In genomic region chr17:16866436-16866835, GRCh38 we compare ENCODE assay signal across 19 cellular contexts.
"Had no signal": no experiment of that assay in that cellular context is flagged by ENCODE, and none has a peak within 500 bp of the region (broad histone marks: within the 10 kb centered on the region; RNA-seq: fewer than 3 reads in every experiment).

No MANE protein-coding gene starts in this region.

- H3K4me3 ChIP-seq: mucosa of descending colon, ovary, stomach, thoracic aorta, vagina had no signal

- H3K9me3 ChIP-seq: mucosa of descending colon, stomach, thoracic aorta, vagina had no signal

- DNase-seq: activated CD4-positive, alpha-beta memory T cell treated with anti-CD3 and anti-CD28 coated beads for 36 hours; activated CD8-positive, alpha-beta memory T cell treated with anti-CD3 and anti-CD28 coated beads, Interleukin-2, amount 10 ng/mL, durations not matched to agents 7 days and 5 days; activated naive CD4-positive, alpha-beta T cell treated with anti-CD3 and anti-CD28 coated beads for 36 hours; activated naive CD8-positive, alpha-beta T cell treated with anti-CD3 and anti-CD28 coated beads, Interleukin-2, amount 50 U/mL, for 24 hours; activated T-cell treated with anti-CD3 and anti-CD28 coated beads, Interleukin-2, amount 50 U/mL, for 1 hour; cerebellar nuclear complex; effector memory CD8-positive, alpha-beta T cell; foreskin melanocyte; immature natural killer cell; naive thymus-derived CD4-positive, alpha-beta T cell; ovary; stimulated activated CD4-positive, alpha-beta T cell treated with anti-CD3 and anti-CD28 coated beads, Interleukin-12 subunit alpha, Interleukin-12 subunit beta, amount 100 ng/mL, for 4 hours; stimulated activated CD4-positive, alpha-beta T cell treated with anti-CD3 and anti-CD28 coated beads, Interleukin-2, amount 100 ng/mL, for 24 hours; stomach had no signal

- H3K4me3 Mint-ChIP-seq: activated CD4-positive, alpha-beta memory T cell treated with anti-CD3 and anti-CD28 coated beads for 36 hours; activated CD8-positive, alpha-beta memory T cell treated with anti-CD3 and anti-CD28 coated beads, Interleukin-2, amount 10 ng/mL, durations not matched to agents 7 days and 5 days; activated naive CD4-positive, alpha-beta T cell treated with anti-CD3 and anti-CD28 coated beads for 36 hours; activated naive CD8-positive, alpha-beta T cell treated with anti-CD3 and anti-CD28 coated beads, Interleukin-2, amount 50 U/mL, for 24 hours; dendritic cell treated with granulocyte-macrophage colony-stimulating factor and Interleukin-4, amounts not matched to agents 40 ng/mL and 50 ng/mL, for 4 days; effector memory CD8-positive, alpha-beta T cell; immature natural killer cell; naive thymus-derived CD4-positive, alpha-beta T cell had no signal

- H3K9me3 Mint-ChIP-seq: activated CD4-positive, alpha-beta memory T cell treated with anti-CD3 and anti-CD28 coated beads for 36 hours; activated naive CD4-positive, alpha-beta T cell treated with anti-CD3 and anti-CD28 coated beads for 36 hours; activated naive CD8-positive, alpha-beta T cell treated with anti-CD3 and anti-CD28 coated beads, Interleukin-2, amount 50 U/mL, for 24 hours; activated T-helper 2 cell treated with anti-CD3 and anti-CD28 coated beads, Interferon-gamma antibody, Interleukin-2, Interleukin-4, amounts not matched to agents 10 μg/mL and 5 μg/mL and 100 μg/mL, durations not matched to agents 14 hours and 24 hours and 36 hours; dendritic cell treated with granulocyte-macrophage colony-stimulating factor and Interleukin-4, amounts not matched to agents 40 ng/mL and 50 ng/mL, for 4 days; effector memory CD8-positive, alpha-beta T cell; immature natural killer cell; naive thymus-derived CD4-positive, alpha-beta T cell had no signal

- H3K36me3 ChIP-seq: ovary, stomach, thoracic aorta, vagina had no signal

- H3K27ac Mint-ChIP-seq: activated CD4-positive, alpha-beta memory T cell treated with anti-CD3 and anti-CD28 coated beads for 36 hours; activated CD8-positive, alpha-beta memory T cell treated with anti-CD3 and anti-CD28 coated beads, Interleukin-2, amount 10 ng/mL, durations not matched to agents 7 days and 5 days; activated naive CD4-positive, alpha-beta T cell treated with anti-CD3 and anti-CD28 coated beads for 36 hours; activated naive CD8-positive, alpha-beta T cell treated with anti-CD3 and anti-CD28 coated beads, Interleukin-2, amount 50 U/mL, for 24 hours; activated T-helper 2 cell treated with anti-CD3 and anti-CD28 coated beads, Interferon-gamma antibody, Interleukin-2, Interleukin-4, amounts not matched to agents 10 μg/mL and 5 μg/mL and 100 μg/mL, durations not matched to agents 14 hours and 24 hours and 36 hours; dendritic cell treated with granulocyte-macrophage colony-stimulating factor and Interleukin-4, amounts not matched to agents 40 ng/mL and 50 ng/mL, for 4 days; effector memory CD8-positive, alpha-beta T cell; immature natural killer cell; naive thymus-derived CD4-positive, alpha-beta T cell had no signal

- H3K36me3 Mint-ChIP-seq: activated CD4-positive, alpha-beta memory T cell treated with anti-CD3 and anti-CD28 coated beads for 36 hours; activated CD8-positive, alpha-beta memory T cell treated with anti-CD3 and anti-CD28 coated beads, Interleukin-2, amount 10 ng/mL, durations not matched to agents 7 days and 5 days; immature natural killer cell; naive thymus-derived CD4-positive, alpha-beta T cell had no signal

- H3K4me1 ChIP-seq: vagina had no signal

- ATAC-seq: activated CD8-positive, alpha-beta memory T cell treated with anti-CD3 and anti-CD28 coated beads, Interleukin-2, amount 10 ng/mL, durations not matched to agents 7 days and 5 days; activated naive CD8-positive, alpha-beta T cell treated with anti-CD3 and anti-CD28 coated beads, Interleukin-2, amount 50 U/mL, for 24 hours; effector memory CD8-positive, alpha-beta T cell; naive thymus-derived CD4-positive, alpha-beta T cell had no signal

- H3K27me3 Mint-ChIP-seq: activated CD8-positive, alpha-beta memory T cell treated with anti-CD3 and anti-CD28 coated beads, Interleukin-2, amount 10 ng/mL, durations not matched to agents 7 days and 5 days had no signal

- H3K4me1 Mint-ChIP-seq: activated CD8-positive, alpha-beta memory T cell treated with anti-CD3 and anti-CD28 coated beads, Interleukin-2, amount 10 ng/mL, durations not matched to agents 7 days and 5 days; activated naive CD8-positive, alpha-beta T cell treated with anti-CD3 and anti-CD28 coated beads, Interleukin-2, amount 50 U/mL, for 24 hours; immature natural killer cell had no signal

- H3K27ac ChIP-seq: ovary, thoracic aorta, vagina had no signal

- H3K27me3 ChIP-seq: ovary, stomach, vagina had no signal
